ENCODE assay signal across 26 cellular contexts in the genomic region with DNA sequence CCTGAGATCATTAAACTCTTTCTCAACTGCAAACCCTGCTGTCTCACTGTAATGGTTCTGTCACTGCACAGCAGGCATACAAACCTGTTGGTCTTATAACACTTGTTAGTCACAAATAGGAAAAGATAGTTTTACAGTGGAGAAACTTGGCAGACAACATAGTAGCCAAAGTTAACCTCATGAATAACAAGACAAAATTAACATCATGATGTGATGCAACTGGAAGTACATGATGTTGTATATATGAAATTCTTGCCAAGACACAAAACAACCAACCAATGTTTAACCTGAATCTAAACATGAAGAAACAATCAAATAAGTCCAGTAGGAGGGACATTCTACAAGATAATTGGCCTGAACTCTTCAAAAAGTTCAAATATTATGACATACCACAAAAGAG.
DNase-seq lines count a peak whose midpoint lies in the region; ATAC-seq and TF ChIP-seq lines count a peak whose summit lies in the region.
"Had no signal": no experiment of that assay in that cellular context is flagged by ENCODE, and none has a peak within 500 bp of the region (broad histone marks: within the 10 kb centered on the region; RNA-seq: fewer than 3 reads in every experiment).

No MANE protein-coding gene starts in this region.

- H3K4me2 ChIP-seq in mesenchymal stem cell (ENCODE audit: low read length, poor library complexity, severe bottlenecking) (no peak overlapping the region), mesendoderm (ENCODE audit: low read length) (no peak overlapping the region)
- H3K4me2 ChIP-seq: neural progenitor cell had no signal

- H3K79me1 ChIP-seq in mesenchymal stem cell (replicated peaks; ENCODE audit: low read length, poor library complexity, severe bottlenecking) (no peaks in the 10 kb centered on the region), mesendoderm (ENCODE audit: low read length) (no peaks in the 10 kb centered on the region)

- H3K4me1 ChIP-seq in mesenchymal stem cell (ENCODE audit: control insufficient read depth, insufficient read depth, low read depth, low read length) (peaks cover 4% of the 10 kb centered on the region), mesendoderm (ENCODE audit: control insufficient read depth, low read depth, low read length) (no peaks in the 10 kb centered on the region)
- H3K4me1 ChIP-seq: vagina had no signal

- H3K18ac ChIP-seq in mesenchymal stem cell (ENCODE audit: low read depth in 1 of 2, low read length in 2 of 2): no peak overlapping the region
- H3K18ac ChIP-seq in mesendoderm (ENCODE audit: low read length): no peak overlapping the region

- H3K4ac ChIP-seq in mesenchymal stem cell (ENCODE audit: low read depth in 1 of 2, low read length in 2 of 2): no peak overlapping the region
- no peak overlapping the region for H3K4ac ChIP-seq in mesendoderm (ENCODE audit: low read depth, low read length)

- H3K4me3 Mint-ChIP-seq in HFFc6: no peak overlapping the region
- H3K4me3 Mint-ChIP-seq: activated CD4-positive, alpha-beta T cell treated with anti-CD3 and anti-CD28 coated beads, Interleukin-2, amount 10 ng/mL, durations not matched to agents 24 days and 14 days; activated naive CD4-positive, alpha-beta T cell treated with anti-CD3 and anti-CD28 coated beads, Interleukin-2, amount 50 U/mL, for 24 hours; activated T-helper 1 cell treated with anti-CD3 and anti-CD28 coated beads, Interleukin-12 subunit alpha, Interleukin-12 subunit beta, Interleukin-2, Interleukin-4 antibody, amounts not matched to agents 30 ng/mL and 10 ng/mL and 1 ng/mL, durations not matched to agents 14 hours and 24 hours and 36 hours; brain; IgD-negative memory B cell; neural progenitor cell; stimulated activated memory B cell treated with anti-CD40 and anti-IgM and Interleukin-4, amounts not matched to agents 10 μg/mL and 1 μg/mL and 100 μg/mL, for 72 hours; T-helper 17 cell had no signal

- no peaks in the 10 kb centered on the region for H3K79me2 ChIP-seq in mesendoderm (ENCODE audit: control insufficient read depth, insufficient read depth, low read length)

- H3K36me3 ChIP-seq in mesenchymal stem cell (ENCODE audit: control insufficient read depth in 1 of 2, insufficient read depth in 2 of 2, low read depth in 1 of 2, low read length in 2 of 2) (no peaks in the 10 kb centered on the region), mesendoderm (ENCODE audit: control insufficient read depth, insufficient read depth, low read length) (no peaks in the 10 kb centered on the region)
- H3K36me3 ChIP-seq: neural progenitor cell, vagina had no signal

- H2BK120ac ChIP-seq in mesenchymal stem cell (ENCODE audit: low read depth, low read length) (no peak overlapping the region), mesendoderm (ENCODE audit: low read depth, low read length) (no peak overlapping the region)

- no peaks in the 10 kb centered on the region for H3K27me3 ChIP-seq in mesenchymal stem cell (ENCODE audit: control insufficient read depth in 1 of 2, insufficient read depth in 1 of 2, low read length in 2 of 2)
- H3K27me3 ChIP-seq in mesendoderm (ENCODE audit: insufficient read depth, low read length, poor library complexity): no peaks in the 10 kb centered on the region
- H3K27me3 ChIP-seq: neural progenitor cell, vagina had no signal

- no peak overlapping the region for H4K5ac ChIP-seq in mesendoderm (ENCODE audit: low read length)

- H4K8ac ChIP-seq in mesenchymal stem cell (ENCODE audit: low read length): no peak overlapping the region
- no peak overlapping the region for H4K8ac ChIP-seq in mesendoderm (ENCODE audit: low read depth, low read length)

- peaks cover 29% of the 10 kb centered on the region for H3K36me3 Mint-ChIP-seq in HFFc6 (ENCODE audit: low read depth)
- H3K36me3 Mint-ChIP-seq: activated naive CD4-positive, alpha-beta T cell treated with anti-CD3 and anti-CD28 coated beads, Interleukin-2, amount 50 U/mL, for 24 hours; brain; IgD-negative memory B cell; stimulated activated memory B cell treated with anti-CD40 and anti-IgM and Interleukin-4, amounts not matched to agents 10 μg/mL and 1 μg/mL and 100 μg/mL, for 72 hours had no signal

- no peak overlapping the region for H3K56ac ChIP-seq in mesendoderm (ENCODE audit: low read length)

- H2BK15ac ChIP-seq in mesenchymal stem cell (ENCODE audit: low read depth, poor library complexity, severe bottlenecking) (no peak overlapping the region), mesendoderm (replicated peaks; ENCODE audit: low read depth) (no peak overlapping the region)

- no peak overlapping the region for H3K14ac ChIP-seq in mesenchymal stem cell (ENCODE audit: low read length in 2 of 2)

- no peak overlapping the region for H3K27ac ChIP-seq in mesenchymal stem cell (ENCODE audit: low read length, poor library complexity, severe bottlenecking)
- no peak overlapping the region for H3K27ac ChIP-seq in mesendoderm (ENCODE audit: low read depth, low read length)
- H3K27ac ChIP-seq: neural progenitor cell, skin epidermis, vagina had no signal

- H2BK5ac ChIP-seq in mesenchymal stem cell (ENCODE audit: low read depth, low read length, poor library complexity, severe bottlenecking) (no peak overlapping the region), mesendoderm (ENCODE audit: low read length) (no peak overlapping the region)

- no peak overlapping the region for H3K4me3 ChIP-seq in AG09309 (ENCODE audit: control insufficient read depth, low read depth, low read length)
- no peak overlapping the region for H3K4me3 ChIP-seq in mesenchymal stem cell (ENCODE audit: insufficient read depth in 1 of 2, low read depth in 1 of 2, low read length in 2 of 2)
- H3K4me3 ChIP-seq in mesendoderm (ENCODE audit: low read length): no peak overlapping the region
- H3K4me3 ChIP-seq: neural progenitor cell, skin epidermis, vagina had no signal

- peaks cover 5% of the 10 kb centered on the region for H3K9me3 Mint-ChIP-seq in HFFc6
- H3K9me3 Mint-ChIP-seq: activated CD4-positive, alpha-beta T cell treated with anti-CD3 and anti-CD28 coated beads, Interleukin-2, amount 10 ng/mL, durations not matched to agents 24 days and 14 days; activated naive CD4-positive, alpha-beta T cell treated with anti-CD3 and anti-CD28 coated beads, Interleukin-2, amount 50 U/mL, for 24 hours; activated T-helper 1 cell treated with anti-CD3 and anti-CD28 coated beads, Interleukin-12 subunit alpha, Interleukin-12 subunit beta, Interleukin-2, Interleukin-4 antibody, amounts not matched to agents 30 ng/mL and 10 ng/mL and 1 ng/mL, durations not matched to agents 14 hours and 24 hours and 36 hours had no signal

- H3K9me3 ChIP-seq in mesenchymal stem cell (ENCODE audit: control insufficient read depth, low read length): no peaks in the 10 kb centered on the region
- H3K9me3 ChIP-seq: vagina had no signal

- no peak overlapping the region for H3K9ac ChIP-seq in mesenchymal stem cell (ENCODE audit: low read length)
- H3K9ac ChIP-seq in mesendoderm (ENCODE audit: low read length): no peak overlapping the region
- H3K9ac ChIP-seq: neural progenitor cell had no signal

- no peak for ATAC-seq in GM21619 (IDR thresholded peaks at IDR 0.05; ENCODE audit: unreplicated experiment)
- ATAC-seq: stimulated activated memory B cell treated with anti-CD40 and anti-IgM and Interleukin-4, amounts not matched to agents 10 μg/mL and 1 μg/mL and 100 μg/mL, for 72 hours; T-helper 17 cell had no signal

- H2AFZ ChIP-seq in mesenchymal stem cell (ENCODE audit: low read depth, low read length): no peak overlapping the region
- H2AFZ ChIP-seq: neural progenitor cell had no signal

- DNase-seq in AG09309 (ENCODE audit: low read depth): peak; percentile 79
- DNase-seq in HFFc6: peak; percentile 55
- DNase-seq in dedifferentiated amniotic fluid mesenchymal stem cell (ENCODE audit: extremely low spot score): peak; percentile 46
- peak; percentile 29 for DNase-seq in mesenchymal stem cell
- no peak for DNase-seq in NCI-H345 treated with DMSO at 0.1 percent for 48 hours (lab: John Stamatoyannopoulos, UW; ENCODE audit: unreplicated experiment)
- DNase-seq in NCI-H2227 treated with DMSO at 0.1 percent for 48 hours (lab: John Stamatoyannopoulos, UW): no peak
- no peak for DNase-seq in mesendoderm
- DNase-seq: activated CD4-positive, alpha-beta T cell treated with anti-CD3 and anti-CD28 coated beads, Interleukin-2, amount 10 ng/mL, durations not matched to agents 24 days and 14 days; AML-193; dermis blood vessel endothelial cell; DMS79; GOT3; islet precursor cell; NCI-H1417 treated with DMSO at 0.1 percent for 48 hours; NCI-H524 treated with DMSO at 0.1 percent for 48 hours; stimulated activated CD4-positive, alpha-beta T cell treated with anti-CD3 and anti-CD28 coated beads, Interleukin-2, amount 100 ng/mL, for 24 hours; T-helper 17 cell had no signal

- 0 out of 2 replicates have a peak overlapping the region, but pooled peaks have one; percentile 0 for H3K27ac Mint-ChIP-seq in HFFc6
- H3K27ac Mint-ChIP-seq: activated CD4-positive, alpha-beta T cell treated with anti-CD3 and anti-CD28 coated beads, Interleukin-2, amount 10 ng/mL, durations not matched to agents 24 days and 14 days; activated naive CD4-positive, alpha-beta T cell treated with anti-CD3 and anti-CD28 coated beads, Interleukin-2, amount 50 U/mL, for 24 hours; activated T-helper 1 cell treated with anti-CD3 and anti-CD28 coated beads, Interleukin-12 subunit alpha, Interleukin-12 subunit beta, Interleukin-2, Interleukin-4 antibody, amounts not matched to agents 30 ng/mL and 10 ng/mL and 1 ng/mL, durations not matched to agents 14 hours and 24 hours and 36 hours; brain; IgD-negative memory B cell; neural progenitor cell; stimulated activated memory B cell treated with anti-CD40 and anti-IgM and Interleukin-4, amounts not matched to agents 10 μg/mL and 1 μg/mL and 100 μg/mL, for 72 hours; T-helper 17 cell had no signal

- no peak overlapping the region for H4K91ac ChIP-seq in mesenchymal stem cell (ENCODE audit: low read length)

- H2AK5ac ChIP-seq in mesenchymal stem cell (ENCODE audit: low read length, severe bottlenecking) (no peak overlapping the region), mesendoderm (ENCODE audit: low read length) (no peak overlapping the region)

- H3K23ac ChIP-seq in mesenchymal stem cell (ENCODE audit: low read length in 2 of 2) (no peak overlapping the region), mesendoderm (ENCODE audit: low read length) (no peak overlapping the region)

- TF ChIP-seq CTCF in AG09309 (IDR thresholded peaks at IDR 0.05; ENCODE audit: control insufficient read depth, insufficient read depth, low read depth, low read length, missing control alignments): no peak
- no peak for TF ChIP-seq CTCF in HFFc6 (IDR thresholded peaks at IDR 0.05)

- no peak overlapping the region for H2BK12ac ChIP-seq in mesenchymal stem cell (ENCODE audit: low read length in 2 of 2)

- H3K4me1 Mint-ChIP-seq in HFFc6 (ENCODE audit: low read depth): peaks cover 39% of the 10 kb centered on the region
- H3K4me1 Mint-ChIP-seq: activated CD4-positive, alpha-beta T cell treated with anti-CD3 and anti-CD28 coated beads, Interleukin-2, amount 10 ng/mL, durations not matched to agents 24 days and 14 days; activated naive CD4-positive, alpha-beta T cell treated with anti-CD3 and anti-CD28 coated beads, Interleukin-2, amount 50 U/mL, for 24 hours; IgD-negative memory B cell; stimulated activated memory B cell treated with anti-CD40 and anti-IgM and Interleukin-4, amounts not matched to agents 10 μg/mL and 1 μg/mL and 100 μg/mL, for 72 hours had no signal

- H3K27me3 Mint-ChIP-seq in HFFc6 (ENCODE audit: insufficient read depth): no peaks in the 10 kb centered on the region
- H3K27me3 Mint-ChIP-seq: brain; stimulated activated memory B cell treated with anti-CD40 and anti-IgM and Interleukin-4, amounts not matched to agents 10 μg/mL and 1 μg/mL and 100 μg/mL, for 72 hours had no signal

Comparison
In these comparisons a context has a peak if more than half of its experiments do, and no peak if none do; other contexts are left out.
1. DNase-seq: peak in AG09309 (single experiment), HFFc6 (single experiment), dedifferentiated amniotic fluid mesenchymal stem cell (single experiment) and mesenchymal stem cell (single experiment); none in NCI-H345 treated with DMSO at 0.1 percent for 48 hours (single experiment), NCI-H2227 treated with DMSO at 0.1 percent for 48 hours (single experiment) and mesendoderm (single experiment).